In genomic region chr6:13428528-13429405, GRCh38 we compare ENCODE assay signal across 8 cellular contexts. TPM values are rescaled to one million over a fixed set of nuclear protein-coding genes. Genes with fewer than 3 reads are reported as not detected.
DNase-seq lines count a peak whose midpoint lies in the region; ATAC-seq, FAIRE-seq and TF ChIP-seq lines count a peak whose summit lies in the region.

No MANE protein-coding gene starts in this region.

- peak; percentile 15 for ATAC-seq in GM21423 (IDR thresholded peaks at IDR 0.05; ENCODE audit: unreplicated experiment)
- ATAC-seq in HG03565 (IDR thresholded peaks at IDR 0.05; ENCODE audit: unreplicated experiment) = peak; percentile 5
- ATAC-seq in gastroesophageal sphincter = no peak

- H3K27ac ChIP-seq in keratinocyte (ENCODE audit: control insufficient read depth, insufficient read depth, low read length) = no peak overlapping the region
- no peak overlapping the region for H3K27ac ChIP-seq in brain microvascular endothelial cell
- peak overlapping the region in 2 of 4 donors; percentile 5 to 26 for H3K27ac ChIP-seq in gastroesophageal sphincter

- WGBS in gastroesophageal sphincter (ENCODE audit: low coverage in 1 of 2), 2 donors = 79 to 83% methylated on average over 11 of the region's 14 CpGs

- peak overlapping the region; percentile 15 for H2AFZ ChIP-seq in keratinocyte (ENCODE audit: control insufficient read depth, low read length)

- in situ Hi-C loops in GM13977 (cut with MboI; ENCODE audit: low pct_unique_long_range_greater_than_20kb, low sequenced_read_pairs, unreplicated experiment) = no loop called here
- in situ Hi-C loops in brain microvascular endothelial cell (cut with HindIII; ENCODE audit: low pct_ligation_motif_present, low sequenced_read_pairs) = no loop called here

- peak; percentile 39 for DNase-seq in GM13977 (ENCODE audit: low spot score)
- no peak for DNase-seq in keratinocyte (ENCODE audit: low read depth, low spot score)
- no peak for DNase-seq in brain microvascular endothelial cell
- DNase-seq in cerebellar cortex (ENCODE audit: low spot score) = no peak
- DNase-seq in inferior parietal cortex (ENCODE audit: extremely low spot score) = no peak

- no peak overlapping the region for H3K4me3 ChIP-seq in keratinocyte (ENCODE audit: control insufficient read depth in 2 of 3, extremely low read depth in 1 of 3, insufficient read depth in 2 of 3, low read depth in 1 of 3, low read length in 3 of 3)
- no peak overlapping the region for H3K4me3 ChIP-seq in brain microvascular endothelial cell (ENCODE audit: low read depth, low read length)
- H3K4me3 ChIP-seq in gastroesophageal sphincter = no peak overlapping the region

- H3K9me3 ChIP-seq in keratinocyte (ENCODE audit: control insufficient read depth, low read depth, low read length) = no peaks in the 10 kb centered on the region
- H3K9me3 ChIP-seq in gastroesophageal sphincter = no peaks in the 10 kb centered on the region

- H3K9me1 ChIP-seq in keratinocyte (ENCODE audit: control insufficient read depth, extremely low read depth, insufficient read depth, low read length) = no peaks in the 10 kb centered on the region

- no peak for TF ChIP-seq POLR2A in gastroesophageal sphincter (IDR thresholded peaks at IDR 0.05)

- TF ChIP-seq CTCF in GM13977 (IDR thresholded peaks at IDR 0.05; ENCODE audit: extremely low read depth, insufficient read depth, missing control alignments) (peak; percentile 48), keratinocyte (optimal IDR thresholded peaks at IDR 0.05 in 1 of 3, IDR thresholded peaks at IDR 0.05 in 1 of 3, conservative IDR thresholded peaks at IDR 0.05 in 1 of 3; ENCODE audit: extremely low read depth in 1 of 3, insufficient read depth in 2 of 3, low read length in 3 of 3) (peak in 1 of 3 experiments; percentile 19), brain microvascular endothelial cell (IDR thresholded peaks at IDR 0.05; ENCODE audit: low read depth, low read length, missing control alignments) (no peak), gastroesophageal sphincter (IDR thresholded peaks at IDR 0.05) (no peak)

- H3K79me2 ChIP-seq in keratinocyte (ENCODE audit: control insufficient read depth, insufficient read depth, low read length) = peaks cover 37% of the 10 kb centered on the region

- peaks cover 15% of the 10 kb centered on the region for H3K4me1 ChIP-seq in keratinocyte (ENCODE audit: control insufficient read depth, extremely low read depth, insufficient read depth, low read length)
- peaks cover 0 to 32% (median 7%) of the 10 kb centered on the region in 3 donors for H3K4me1 ChIP-seq in gastroesophageal sphincter

- dilution Hi-C loops in keratinocyte (cut with MboI; ENCODE audit: extremely low pct_ligation_motif_present, low sequenced_read_pairs) = no loop called here

- FAIRE-seq in keratinocyte (lab: Jason Lieb, UNC) = no peak

- H4K20me1 ChIP-seq in keratinocyte (ENCODE audit: control insufficient read depth, extremely low read depth, insufficient read depth, low read length) = no peaks in the 10 kb centered on the region

- TF ChIP-seq EP300 in gastroesophageal sphincter (IDR thresholded peaks at IDR 0.05) = no peak

- H3K36me3 ChIP-seq in keratinocyte (ENCODE audit: control insufficient read depth in 2 of 2, extremely low read depth in 1 of 2, insufficient read depth in 2 of 2, low read length in 2 of 2) (no peaks in the 10 kb centered on the region), brain microvascular endothelial cell (replicated peaks) (no peaks in the 10 kb centered on the region), gastroesophageal sphincter (no peaks in the 10 kb centered on the region)

- no peak overlapping the region for H3K9ac ChIP-seq in keratinocyte (ENCODE audit: control insufficient read depth, extremely low read depth, insufficient read depth, low read length)

- H3K4me2 ChIP-seq in keratinocyte (ENCODE audit: control insufficient read depth, extremely low read depth, insufficient read depth, low read depth, low read length) = no peak overlapping the region

- H3K27me3 ChIP-seq in keratinocyte (ENCODE audit: control insufficient read depth, extremely low read depth, insufficient read depth, low read length) = no peaks in the 10 kb centered on the region
- no peaks in the 10 kb centered on the region for H3K27me3 ChIP-seq in brain microvascular endothelial cell (replicated peaks)
- no peaks in the 10 kb centered on the region for H3K27me3 ChIP-seq in gastroesophageal sphincter

RNA-seq across cellular contexts. Expression of gene GFOD1, which starts 58.6 kb away (rescaled TPM):
- polyA plus RNA-seq in keratinocyte = 7.2 to 8.9 TPM (median 7.4 TPM) in 3 replicates
- 3.1 TPM for polyA plus RNA-seq in keratinocyte (2011; ENCODE audit: low read depth)
- polyA plus RNA-seq in keratinocyte (2011; cell fraction: cytosol; rRNA removed) = 5.1 and 6.3 TPM in 2 replicates
- polyA plus RNA-seq in keratinocyte (2011; cell fraction: nucleus; rRNA removed) = 16.2 and 16.8 TPM in 2 replicates
- 5.5 and 7.4 TPM in 2 replicates for polyA plus RNA-seq in keratinocyte (2012; ENCODE audit: low replicate concordance)
- 13.6 to 16.3 TPM (median 15.7 TPM) in 3 replicates for polyA minus RNA-seq in keratinocyte
- 11.1 TPM for polyA minus RNA-seq in keratinocyte (2011; cell fraction: cytosol; rRNA and poly(A)+ RNA removed)
- polyA minus RNA-seq in keratinocyte (2011; cell fraction: nucleus; rRNA and poly(A)+ RNA removed) = 18.8 and 27.3 TPM in 2 replicates
- total RNA-seq in gastroesophageal sphincter = 10 to 100 TPM; 18.3 to 49.1 (median 29.0) TPM
